In genomic region chr9:115262477-115262876, GRCh38 we compare ENCODE assay signal across 8 cellular contexts.
A peak's percentile ranks its signal among the peaks of the same experiment; 100 is the strongest.
DNase-seq lines count a peak whose midpoint lies in the region; ATAC-seq and TF ChIP-seq lines count a peak whose summit lies in the region.

No MANE protein-coding gene starts in this region.

- H3K4me3 Mint-ChIP-seq in type B pancreatic cell (no peak overlapping the region), CD14-positive monocyte (no peak overlapping the region)

- TF ChIP-seq CTCF in body of pancreas (IDR thresholded peaks at IDR 0.05) (no peak), mucosa of descending colon (IDR thresholded peaks at IDR 0.05) (no peak), type B pancreatic cell (conservative IDR thresholded peaks at IDR 0.05) (no peak), CD14-positive monocyte (IDR thresholded peaks at IDR 0.05) (no peak)

- H3K9me3 Mint-ChIP-seq in type B pancreatic cell: no peaks in the 10 kb centered on the region
- peaks cover 0 to 3% (median 0%) of the 10 kb centered on the region in 7 donors for H3K9me3 Mint-ChIP-seq in CD14-positive monocyte

- ATAC-seq in body of pancreas: peak; percentile 52
- ATAC-seq in mucosa of descending colon: peak; percentile 98

- no peaks in the 10 kb centered on the region for H3K9me3 ChIP-seq in body of pancreas
- H3K9me3 ChIP-seq in mucosa of descending colon: no peaks in the 10 kb centered on the region
- no peaks in the 10 kb centered on the region for H3K9me3 ChIP-seq in effector memory CD4-positive, alpha-beta T cell (ENCODE audit: control insufficient read depth, low read length)

- DNase-seq in DMS53 (lab: John Stamatoyannopoulos, UW): peak; percentile 99
- peak; percentile 24 for DNase-seq in NCI-H187 treated with DMSO at 0.1 percent for 48 hours (lab: John Stamatoyannopoulos, UW)
- DNase-seq in body of pancreas: peak; percentile 58 to 77 (median 74)
- peak; percentile 86 to 90 (median 89) for DNase-seq in mucosa of descending colon
- DNase-seq in effector memory CD4-positive, alpha-beta T cell: no peak
- DNase-seq in type B pancreatic cell (ENCODE audit: extremely low spot score, unreplicated experiment): no peak
- DNase-seq in activated CD4-positive, CD25-positive, alpha-beta regulatory T cell treated with anti-CD3 and anti-CD28 coated beads, Interleukin-2, amount 50 U/mL, for 72 hours: no peak
- no peak for DNase-seq in CD14-positive monocyte (ENCODE audit: low spot score)

- H3K27me3 ChIP-seq in body of pancreas: no peaks in the 10 kb centered on the region
- no peaks in the 10 kb centered on the region for H3K27me3 ChIP-seq in effector memory CD4-positive, alpha-beta T cell (replicated peaks; ENCODE audit: control insufficient read depth, insufficient read depth, low read length, poor library complexity, severe bottlenecking)

- H3K27me3 Mint-ChIP-seq in type B pancreatic cell: no peaks in the 10 kb centered on the region
- peaks cover 0 to 3% (median 2%) of the 10 kb centered on the region in 3 donors for H3K27me3 Mint-ChIP-seq in CD14-positive monocyte (ENCODE audit: low read depth in 3 of 3)

- H3K27ac ChIP-seq in body of pancreas: no peak overlapping the region
- no peak overlapping the region for H3K27ac ChIP-seq in effector memory CD4-positive, alpha-beta T cell (ENCODE audit: insufficient read depth, low read length, poor library complexity, severe bottlenecking)

- H3K27ac Mint-ChIP-seq in type B pancreatic cell: no peak overlapping the region
- no peak overlapping the region for H3K27ac Mint-ChIP-seq in CD14-positive monocyte

- intact Hi-C loops in body of pancreas (cut with DNase I) (no loop called here), mucosa of descending colon (cut with DNase I, micrococcal nuclease) (no loop called here), CD14-positive monocyte (cut with micrococcal nuclease) (no loop called here)

- TF ChIP-seq POLR2A in body of pancreas (IDR thresholded peaks at IDR 0.05): no peak

- no peak overlapping the region for H3K4me3 ChIP-seq in body of pancreas
- no peak overlapping the region for H3K4me3 ChIP-seq in mucosa of descending colon
- no peak overlapping the region for H3K4me3 ChIP-seq in effector memory CD4-positive, alpha-beta T cell (ENCODE audit: insufficient read depth, low read depth, low read length, poor library complexity, severe bottlenecking)

- no peaks in the 10 kb centered on the region for H3K4me1 ChIP-seq in body of pancreas
- no peaks in the 10 kb centered on the region for H3K4me1 ChIP-seq in mucosa of descending colon (ENCODE audit: low read depth)
- no peaks in the 10 kb centered on the region for H3K4me1 ChIP-seq in effector memory CD4-positive, alpha-beta T cell (ENCODE audit: control insufficient read depth, insufficient read depth, low read length, poor library complexity, severe bottlenecking)

- H3K36me3 ChIP-seq in body of pancreas (replicated peaks in 1 of 2; ENCODE audit: insufficient read depth in 1 of 2, low read depth in 2 of 2) (no peaks in the 10 kb centered on the region), mucosa of descending colon (ENCODE audit: low read depth) (no peaks in the 10 kb centered on the region)
- no peaks in the 10 kb centered on the region for H3K36me3 ChIP-seq in effector memory CD4-positive, alpha-beta T cell (ENCODE audit: control insufficient read depth, insufficient read depth, low read length)

- H3K36me3 Mint-ChIP-seq in type B pancreatic cell (no peaks in the 10 kb centered on the region), CD14-positive monocyte (no peaks in the 10 kb centered on the region)

- H3K4me1 Mint-ChIP-seq in type B pancreatic cell (ENCODE audit: unreplicated experiment): no peaks in the 10 kb centered on the region
- H3K4me1 Mint-ChIP-seq in CD14-positive monocyte: no peaks in the 10 kb centered on the region

Comparison
In these comparisons a context has a peak if more than half of its experiments do, and no peak if none do; other contexts are left out.
1. DNase-seq: peak in DMS53 (single experiment), NCI-H187 treated with DMSO at 0.1 percent for 48 hours (single experiment), body of pancreas (4 of 4) and mucosa of descending colon (3 of 3); none in effector memory CD4-positive, alpha-beta T cell (0 of 3), type B pancreatic cell (single experiment), activated CD4-positive, CD25-positive, alpha-beta regulatory T cell treated with anti-CD3 and anti-CD28 coated beads, Interleukin-2, amount 50 U/mL, for 72 hours (single experiment) and CD14-positive monocyte (single experiment).